Comparison of ENCODE assay signal across 8 cellular contexts in genomic region chr1:46735708-46736324, GRCh38. TPM values are rescaled to one million over a fixed set of nuclear protein-coding genes. Genes with fewer than 3 reads are reported as not detected.
DNase-seq lines count a peak whose midpoint lies in the region; ATAC-seq and TF ChIP-seq lines count a peak whose summit lies in the region.

No MANE protein-coding gene starts in this region.

- H3K27me3 ChIP-seq in Panc1 (ENCODE audit: control insufficient read depth, insufficient read depth, low read length) (peaks cover 7% of the 10 kb centered on the region; the same call in 1 of the 2 replicates), fibroblast of lung (ENCODE audit: control insufficient read depth, insufficient read depth, low read length) (no peaks in the 10 kb centered on the region)

- no peaks in the 10 kb centered on the region for H3K4me1 ChIP-seq in Panc1 (ENCODE audit: control insufficient read depth, insufficient read depth, low read length)
- H3K4me1 ChIP-seq in fibroblast of lung (ENCODE audit: control insufficient read depth, extremely low read depth, insufficient read depth, low read length): no peaks in the 10 kb centered on the region

- ATAC-seq in Panc1 (no peak; the same call in 1 of the 2 replicates), GM21786 (IDR thresholded peaks at IDR 0.05; ENCODE audit: unreplicated experiment) (no peak)

- no peaks in the 10 kb centered on the region for H3K36me3 ChIP-seq in Panc1 (ENCODE audit: control insufficient read depth, insufficient read depth, low read length)
- H3K36me3 ChIP-seq in fibroblast of lung (ENCODE audit: control insufficient read depth, insufficient read depth, low read length): no peaks in the 10 kb centered on the region

- no peak overlapping the region for H2AFZ ChIP-seq in fibroblast of lung (ENCODE audit: low read length)

- POLR2A ChIA-PET in Panc1 (lab: Charles Lee): no interaction called here

- no peaks in the 10 kb centered on the region for H4K20me1 ChIP-seq in fibroblast of lung (ENCODE audit: control insufficient read depth, extremely low read depth, insufficient read depth, low read length)

- CTCF ChIA-PET in Panc1 (lab: Charles Lee): no interaction called here

- no TSS peak for BruUV-seq in Panc1 (replicated peaks; lab: Mats Ljungman, UMichigan)

- TF ChIP-seq CTCF in 22Rv1 (IDR thresholded peaks at IDR 0.05) (peak; percentile 36), GM12874 (IDR thresholded peaks at IDR 0.05; ENCODE audit: insufficient read depth, low read depth, low read length) (peak; percentile 31), Panc1 (IDR thresholded peaks at IDR 0.05) (peak; percentile 27), fibroblast of lung (conservative IDR thresholded peaks at IDR 0.05 in 1 of 2, IDR thresholded peaks at IDR 0.05 in 1 of 2; ENCODE audit: low read depth in 1 of 2, low read length in 2 of 2) (peak; percentile 37 to 45)

- in situ Hi-C loops in Panc1 (cut with HindIII; ENCODE audit: low pct_unique_long_range_greater_than_20kb, low sequenced_read_pairs): no loop called here

- no peaks in the 10 kb centered on the region for H3K79me2 ChIP-seq in fibroblast of lung (ENCODE audit: control insufficient read depth, insufficient read depth, low read length)

- H3K4me2 ChIP-seq in fibroblast of lung (ENCODE audit: extremely low read depth, insufficient read depth, low read length): no peak overlapping the region

- H3K27ac ChIP-seq in 22Rv1 (no peak overlapping the region), Panc1 (ENCODE audit: low read length) (no peak overlapping the region), fibroblast of lung (ENCODE audit: insufficient read depth, low read length) (no peak overlapping the region)

- no peak overlapping the region for H3K9ac ChIP-seq in fibroblast of lung (ENCODE audit: insufficient read depth, low read length)

- DNase-seq in Panc1 (ENCODE audit: low read depth, low spot score) (no peak), fibroblast of lung (ENCODE audit: low read depth in 2 of 2) (peak; percentile 54 to 65), non-pigmented ciliary epithelial cell (ENCODE audit: low read depth) (peak; percentile 26), NCI-H2171 treated with DMSO at 0.1 percent for 48 hours (lab: John Stamatoyannopoulos, UW) (no peak)
- no peak for DNase-seq in activated T-cell treated with anti-CD3 and anti-CD28 coated beads, Interleukin-2, amount 50 U/mL, for 1 hour

- no peak overlapping the region for H3K4me3 ChIP-seq in Panc1 (ENCODE audit: low read depth in 2 of 2, low read length in 2 of 2)
- H3K4me3 ChIP-seq in fibroblast of lung (replicated peaks in 1 of 4; ENCODE audit: control extremely low read depth in 1 of 4, insufficient read depth in 1 of 4, low read depth in 3 of 4, low read length in 4 of 4): no peak overlapping the region

- intact Hi-C loops in Panc1 (cut with micrococcal nuclease; ENCODE audit: unreplicated experiment): no loop called here

- H3K9me3 ChIP-seq in Panc1 (ENCODE audit: control insufficient read depth, insufficient read depth, low read depth, low read length) (no peaks in the 10 kb centered on the region), fibroblast of lung (ENCODE audit: control insufficient read depth, insufficient read depth, low read depth, low read length) (no peaks in the 10 kb centered on the region)

RNA-seq across cellular contexts. Expression of gene EFCAB14, which starts 16.9 kb away (rescaled TPM):
- total RNA-seq in Panc1 (2021; ENCODE audit: unreplicated experiment) (86.8 TPM), fibroblast of lung (35.3 and 35.7 TPM in 2 replicates)
- polyA plus RNA-seq in Panc1 (2012; ENCODE audit: insufficient read length): 28.3 TPM
- polyA plus RNA-seq in fibroblast of lung: 54.3 and 65.0 TPM in 2 replicates
- polyA plus RNA-seq in fibroblast of lung (2012): 27.7 and 36.8 TPM in 2 replicates
- 18.1 and 23.0 TPM in 2 replicates for polyA minus RNA-seq in fibroblast of lung (ENCODE audit: low replicate concordance)

Comparison
In these comparisons a context has a peak if more than half of its experiments do, and no peak if none do; other contexts are left out.
1. DNase-seq: peak in fibroblast of lung (2 of 2) and non-pigmented ciliary epithelial cell (single experiment); none in Panc1 (single experiment), activated T-cell treated with anti-CD3 and anti-CD28 coated beads, Interleukin-2, amount 50 U/mL, for 1 hour (single experiment) and NCI-H2171 treated with DMSO at 0.1 percent for 48 hours (single experiment).
2. Peak in every context shown above with its lines, with median percentiles within 50 percentile points of each other: CTCF ChIP-seq.